13 cellular contexts compared by ENCODE assay signal in genomic region chr10:3136763-3137611, GRCh38. TPM values are rescaled to one million over a fixed set of nuclear protein-coding genes. Genes with fewer than 3 reads are reported as not detected.
A peak's percentile ranks its signal among the peaks of the same experiment; 100 is the strongest.
DNase-seq lines count a peak whose midpoint lies in the region; ATAC-seq and TF ChIP-seq lines count a peak whose summit lies in the region.
"Had no signal": no experiment of that assay in that cellular context is flagged by ENCODE, and none has a peak within 500 bp of the region (broad histone marks: within the 10 kb centered on the region; RNA-seq: fewer than 3 reads in every experiment).

No MANE protein-coding gene starts in this region.

- no peaks in the 10 kb centered on the region for H3K9me3 ChIP-seq in osteoblast (ENCODE audit: low read depth, low read length)
- H3K9me3 ChIP-seq in aorta (ENCODE audit: control insufficient read depth, low read length), result no peaks in the 10 kb centered on the region
- H3K9me3 ChIP-seq in PC-3 (ENCODE audit: low read length), result no peaks in the 10 kb centered on the region
- H3K9me3 ChIP-seq: A549, tibial nerve had no signal

- TF ChIP-seq CTCF in osteoblast (IDR thresholded peaks at IDR 0.05; ENCODE audit: extremely low read depth, low read depth, low read length) (no peak), PC-3 (conservative IDR thresholded peaks at IDR 0.05; ENCODE audit: low read depth, low read length) (no peak)

- intact Hi-C loops in head of caudate nucleus (cut with DNase I), result no loop called here
- intact Hi-C loops in aorta (cut with DNase I), result no loop called here
- intact Hi-C loops in PC-3 (cut with micrococcal nuclease), result no loop called here

- H3K4me1 ChIP-seq in osteoblast (ENCODE audit: insufficient read depth, low read length) (peaks cover 3% of the 10 kb centered on the region), aorta (ENCODE audit: control insufficient read depth in 1 of 2, insufficient read depth in 2 of 2, low read length in 2 of 2) (peaks cover 0 to 2% of the 10 kb centered on the region in 2 donors), PC-3 (ENCODE audit: insufficient read depth, low read length) (no peaks in the 10 kb centered on the region)

- H3K79me2 ChIP-seq in osteoblast (ENCODE audit: insufficient read depth, low read length) (no peaks in the 10 kb centered on the region), PC-3 (ENCODE audit: low read length) (no peaks in the 10 kb centered on the region)

- BruUV-seq in PC-3 (replicated peaks; lab: Mats Ljungman, UMichigan), result no TSS peak

- H3K9me2 ChIP-seq in PC-3 (replicated peaks; ENCODE audit: low read length), result no peaks in the 10 kb centered on the region

- no peaks in the 10 kb centered on the region for H3K27me3 Mint-ChIP-seq in activated naive CD4-positive, alpha-beta T cell treated with anti-CD3 and anti-CD28 coated beads, Interleukin-2, amount 10 ng/mL, durations not matched to agents 7 days and 5 days

- H3K27ac Mint-ChIP-seq in activated naive CD4-positive, alpha-beta T cell treated with anti-CD3 and anti-CD28 coated beads, Interleukin-2, amount 10 ng/mL, durations not matched to agents 7 days and 5 days, result peak overlapping the region; percentile 37

- DNase-seq in activated naive CD4-positive, alpha-beta T cell treated with anti-CD3 and anti-CD28 coated beads, Interleukin-2, amount 10 ng/mL, durations not matched to agents 7 days and 5 days, result no peak
- no peak for DNase-seq in activated naive CD4-positive, alpha-beta T cell treated with Interleukin-2 at 50 U/mL for 16 hours
- DNase-seq in head of caudate nucleus (peak in 41 of 42 donors; percentile 27 to 86 (median 52)), osteoblast (ENCODE audit: insufficient read length, low spot score, missing footprints) (peak; percentile 94), aorta (peak; percentile 81 to 88), PC-3 (no peak), NOMO-1 (lab: John Stamatoyannopoulos, UW; ENCODE audit: unreplicated experiment in 2 of 2) (no peak)
- DNase-seq: NCI-H2081 treated with DMSO at 0.1 percent for 48 hours; stimulated activated CD4-positive, alpha-beta T cell treated with anti-CD3 and anti-CD28 coated beads, Interleukin-4, amount 100 ng/mL, for 4 hours had no signal

- H3K9ac ChIP-seq in PC-3 (ENCODE audit: low read length), result no peak overlapping the region

- H3K4me1 Mint-ChIP-seq in activated naive CD4-positive, alpha-beta T cell treated with anti-CD3 and anti-CD28 coated beads, Interleukin-2, amount 10 ng/mL, durations not matched to agents 7 days and 5 days, result no peaks in the 10 kb centered on the region

- WGBS in aorta, 2 donors, result 17 to 43% methylated on average over 21 of the region's 21 CpGs

- H2AFZ ChIP-seq in osteoblast (ENCODE audit: low read length), result no peak overlapping the region
- H2AFZ ChIP-seq in PC-3 (ENCODE audit: low read length), result no peak overlapping the region

- H3K27ac ChIP-seq in osteoblast (ENCODE audit: low read depth, low read length) (peak overlapping the region; percentile 75), aorta (ENCODE audit: low read depth in 1 of 2, low read length in 2 of 2) (peak overlapping the region in 1 of 2 donors; percentile 65), PC-3 (ENCODE audit: low read length) (no peak overlapping the region)
- H3K27ac ChIP-seq: A549, tibial nerve had no signal

- H3K27me3 ChIP-seq in osteoblast (ENCODE audit: insufficient read depth, low read length) (no peaks in the 10 kb centered on the region), aorta (ENCODE audit: control insufficient read depth in 1 of 2, insufficient read depth in 2 of 2, low read length in 1 of 2) (no peaks in the 10 kb centered on the region), PC-3 (ENCODE audit: low read length) (no peaks in the 10 kb centered on the region)
- H3K27me3 ChIP-seq: tibial nerve had no signal

- H3K36me3 ChIP-seq in osteoblast (ENCODE audit: insufficient read depth, low read length) (peaks cover 99% of the 10 kb centered on the region), aorta (ENCODE audit: control insufficient read depth in 1 of 2, insufficient read depth in 2 of 2, low read length in 1 of 2) (peaks cover 0 to 6% of the 10 kb centered on the region in 2 donors), PC-3 (ENCODE audit: low read depth, low read length) (peaks cover 28% of the 10 kb centered on the region)

- H3K36me3 Mint-ChIP-seq in activated naive CD4-positive, alpha-beta T cell treated with anti-CD3 and anti-CD28 coated beads, Interleukin-2, amount 10 ng/mL, durations not matched to agents 7 days and 5 days, result peaks cover 79% of the 10 kb centered on the region

- H3K4me3 Mint-ChIP-seq in activated naive CD4-positive, alpha-beta T cell treated with anti-CD3 and anti-CD28 coated beads, Interleukin-2, amount 10 ng/mL, durations not matched to agents 7 days and 5 days, result no peak overlapping the region

- H3F3A ChIP-seq in PC-3 (ENCODE audit: low read length, unreplicated experiment), result no peaks in the 10 kb centered on the region

- no peak overlapping the region for H3K4me3 ChIP-seq in osteoblast (ENCODE audit: insufficient read depth, low read length)
- no peak overlapping the region for H3K4me3 ChIP-seq in aorta (ENCODE audit: low read length in 2 of 2)
- H3K4me3 ChIP-seq in PC-3 (ENCODE audit: low read length), result no peak overlapping the region
- H3K4me3 ChIP-seq: A549, K562, tibial nerve had no signal

- H3K4me2 ChIP-seq in osteoblast (ENCODE audit: insufficient read depth, low read length) (no peak overlapping the region), PC-3 (ENCODE audit: low read length) (no peak overlapping the region)
- H3K4me2 ChIP-seq: A549 had no signal

- CTCF ChIA-PET in activated naive CD4-positive, alpha-beta T cell treated with anti-CD3 and anti-CD28 coated beads, Interleukin-2, amount 10 ng/mL, durations not matched to agents 7 days and 5 days (lab: Charles Lee), result no interaction called here
- CTCF ChIA-PET in PC-3 (lab: Charles Lee), result no interaction called here

- no peaks in the 10 kb centered on the region for H3K9me3 Mint-ChIP-seq in activated naive CD4-positive, alpha-beta T cell treated with anti-CD3 and anti-CD28 coated beads, Interleukin-2, amount 10 ng/mL, durations not matched to agents 7 days and 5 days

- ATAC-seq in aorta (ENCODE audit: low FRiP score) (peak; percentile 80), HG02642 (IDR thresholded peaks at IDR 0.05; ENCODE audit: poor library complexity, unreplicated experiment) (no peak), PC-3 (no peak)
- ATAC-seq: A549, K562 had no signal

- peaks cover 5% of the 10 kb centered on the region for H4K20me1 ChIP-seq in osteoblast (ENCODE audit: insufficient read depth, low read length)
- no peaks in the 10 kb centered on the region for H4K20me1 ChIP-seq in PC-3 (ENCODE audit: low read length)

- POLR2A ChIA-PET in PC-3 (lab: Charles Lee; ENCODE audit: unreplicated experiment), result no interaction called here

RNA-seq across cellular contexts. Expression of gene PITRM1, which starts 35.6 kb away (rescaled TPM):
- 89.8 and 92.8 TPM in 2 replicates for total RNA-seq in osteoblast
- 100 to 1,000 TPM in 1 of 2 donors, 10 to 100 TPM in 1; 88.0 to 107 TPM for total RNA-seq in aorta
- polyA plus RNA-seq in aorta, result 100 to 1,000 TPM in 1 of 2 donors, 10 to 100 TPM in 1; 26.9 to 126 TPM
- 61.5 and 73.2 TPM in 2 replicates for total RNA-seq in PC-3 (2014; rRNA removed)

Comparison
In these comparisons a context has a peak if more than half of its experiments do, and no peak if none do; other contexts are left out.
1. DNase-seq: peak in head of caudate nucleus (41 of 42), osteoblast (single experiment) and aorta (2 of 2); none in activated naive CD4-positive, alpha-beta T cell treated with anti-CD3 and anti-CD28 coated beads, Interleukin-2, amount 10 ng/mL, durations not matched to agents 7 days and 5 days (single experiment), activated naive CD4-positive, alpha-beta T cell treated with Interleukin-2 at 50 U/mL for 16 hours (single experiment), PC-3 (single experiment) and NOMO-1 (0 of 2).